Comparison of ENCODE assay signal across 15 cellular contexts in the genomic region with DNA sequence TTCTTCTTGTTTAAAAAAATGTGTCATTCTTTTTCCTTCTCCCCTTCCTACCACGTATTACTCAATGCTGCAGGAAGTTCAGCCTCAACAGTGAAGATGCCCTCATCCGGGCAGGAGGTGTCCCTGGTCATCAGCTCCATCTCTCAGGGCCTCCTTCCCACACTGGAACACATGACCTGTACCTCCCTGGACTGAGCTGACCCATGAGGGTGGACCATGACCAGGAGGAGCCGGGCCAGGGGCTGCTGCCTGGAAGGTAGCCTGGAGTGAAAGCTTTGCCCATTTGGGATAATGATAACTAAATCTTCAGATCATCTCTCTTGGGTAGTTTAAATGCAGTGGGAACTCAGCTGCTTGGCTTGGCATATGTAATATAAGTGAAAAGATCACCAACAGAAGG.
DNase-seq lines count a peak whose midpoint lies in the region; ATAC-seq, FAIRE-seq and TF ChIP-seq lines count a peak whose summit lies in the region.
"Had no signal": no experiment of that assay in that cellular context is flagged by ENCODE, and none has a peak within 500 bp of the region (broad histone marks: within the 10 kb centered on the region; RNA-seq: fewer than 3 reads in every experiment).

No MANE protein-coding gene starts in this region.

- no peaks in the 10 kb centered on the region for H3K9me2 ChIP-seq in GM23248 (ENCODE audit: insufficient read depth)

- POLR2A ChIA-PET in H1 (lab: Charles Lee; ENCODE audit: partially characterized antibody) = no interaction called here
- POLR2A ChIA-PET in WTC11 (lab: Charles Lee) = no interaction called here

- no peak for FAIRE-seq in H1 (lab: Jason Lieb, UNC)

- no peak overlapping the region for H3K4me3 Mint-ChIP-seq in WTC11
- H3K4me3 Mint-ChIP-seq: CD4-positive, alpha-beta T cell; IgD-negative memory B cell had no signal

- peaks cover 7% of the 10 kb centered on the region for H3K9me3 Mint-ChIP-seq in WTC11
- H3K9me3 Mint-ChIP-seq: CD4-positive, alpha-beta T cell had no signal

- CTCF ChIA-PET in H1 (lab: Charles Lee; ENCODE audit: partially characterized antibody) (interaction anchor here (0.8 to 1.8 kb wide), 4 partner anchors 8 to 470 kb away, joined by 3 read pairs; no protein-coding TSS in a partner anchor), WTC11 (lab: Charles Lee) (interaction anchor here (1.1 kb wide), 1 partner anchor 95 kb away, joined by 5 read pairs; no protein-coding TSS in a partner anchor)

- no peak overlapping the region for H4K91ac ChIP-seq in H1 (replicated peaks; ENCODE audit: insufficient read length, low read length)

- 0 out of 2 replicates have a peak overlapping the region, but pooled peaks have one; percentile 3 for H2BK20ac ChIP-seq in H1 (ENCODE audit: low read length)

- no peak overlapping the region for H2BK12ac ChIP-seq in H1 (ENCODE audit: low read depth, low read length)

- H3K36me3 ChIP-seq in BLaER1 treated with 17β-estradiol and CSF1 and Interleukin-3, amounts not matched to agents 10 nM and 100 nM = no peaks in the 10 kb centered on the region
- H3K36me3 ChIP-seq in GM23248 (ENCODE audit: low read depth) = no peaks in the 10 kb centered on the region
- H3K36me3 ChIP-seq in H1 (ENCODE audit: control insufficient read depth in 2 of 4, insufficient read depth in 4 of 4, low read length in 3 of 4) = no peaks in the 10 kb centered on the region

- H3K27me3 Mint-ChIP-seq in WTC11 (ENCODE audit: low read depth) = no peaks in the 10 kb centered on the region; the same call in none of the 2 replicates

- peak overlapping the region in 6 of 11 experiments; percentile 6 to 97 (median 74); a peak in 10 of 22 replicates for H3K27ac ChIP-seq in BLaER1 treated with 17β-estradiol and CSF1 and Interleukin-3, amounts not matched to agents 10 nM and 100 nM
- no peak overlapping the region for H3K27ac ChIP-seq in GM23248
- no peak overlapping the region for H3K27ac ChIP-seq in H1 (ENCODE audit: low read depth, low read length)

- H2BK120ac ChIP-seq in H1 (replicated peaks; ENCODE audit: low read depth, low read length) = no peak overlapping the region

- TF ChIP-seq CTCF in H1 (IDR thresholded peaks at IDR 0.05; ENCODE audit: control extremely low read depth in 1 of 3, insufficient read depth in 1 of 3, low read depth in 1 of 3, low read length in 3 of 3) = no peak
- TF ChIP-seq CTCF in WTC11 (IDR thresholded peaks at IDR 0.05) = no peak

- no peak overlapping the region for H3K18ac ChIP-seq in H1 (ENCODE audit: extremely low read depth, low read length)

- peak overlapping the region in 9 of 11 experiments; percentile 71 to 96 (median 90); a peak in 19 of 22 replicates for H3K4me2 ChIP-seq in BLaER1 treated with 17β-estradiol and CSF1 and Interleukin-3, amounts not matched to agents 10 nM and 100 nM
- H3K4me2 ChIP-seq in GM23248 (ENCODE audit: unreplicated experiment) (no peak overlapping the region), H1 (ENCODE audit: insufficient read depth in 1 of 2, low read depth in 2 of 2, low read length in 2 of 2) (no peak overlapping the region)

- no peak for ATAC-seq in GM19035 (IDR thresholded peaks at IDR 0.05; ENCODE audit: unreplicated experiment)
- ATAC-seq in WTC11 = no peak

- 0 out of 22 replicates have a peak overlapping the region, but pooled peaks of 1 of the 11 experiments have one; percentile 8 for H3K9ac ChIP-seq in BLaER1 treated with 17β-estradiol and CSF1 and Interleukin-3, amounts not matched to agents 10 nM and 100 nM
- H3K9ac ChIP-seq in GM23248 (no peak overlapping the region), H1 (replicated peaks in 1 of 4; ENCODE audit: extremely low read depth in 1 of 4, low read depth in 3 of 4, low read length in 3 of 4) (no peak overlapping the region)

- H3K36me3 Mint-ChIP-seq in WTC11 = no peaks in the 10 kb centered on the region
- H3K36me3 Mint-ChIP-seq: IgD-negative memory B cell had no signal

- no peak overlapping the region for H2AK5ac ChIP-seq in H1 (ENCODE audit: low read depth, low read length)

- H3F3A ChIP-seq in GM23248 (ENCODE audit: insufficient read depth) = peaks cover 14% of the 10 kb centered on the region

- H3K4ac ChIP-seq in H1 (replicated peaks; ENCODE audit: insufficient read length, low read depth, low read length) = no peak overlapping the region

- H3K27ac Mint-ChIP-seq in WTC11 = no peak overlapping the region
- H3K27ac Mint-ChIP-seq: CD4-positive, alpha-beta T cell had no signal

- H4K5ac ChIP-seq in H1 (ENCODE audit: insufficient read length, low read depth, low read length) = no peak overlapping the region

- peaks cover 0 to 18% (median 0%) of the 10 kb centered on the region in 11 experiments; a peak in 5 of 22 replicates for H3K27me3 ChIP-seq in BLaER1 treated with 17β-estradiol and CSF1 and Interleukin-3, amounts not matched to agents 10 nM and 100 nM
- H3K27me3 ChIP-seq in GM23248 (replicated peaks; ENCODE audit: insufficient read depth) (no peaks in the 10 kb centered on the region), H1 (replicated peaks in 1 of 4; ENCODE audit: control insufficient read depth in 3 of 4, extremely low read depth in 1 of 4, insufficient read depth in 3 of 4, low read length in 3 of 4) (no peaks in the 10 kb centered on the region; a peak in 1 of 7 replicates)

- no peak for TF ChIP-seq EP300 in H1 (IDR thresholded peaks at IDR 0.05; ENCODE audit: borderline replicate concordance in 1 of 2, low read depth in 2 of 2, low read length in 2 of 2)

- no peak overlapping the region; the same call in 1 of the 2 replicates for H4K8ac ChIP-seq in H1 (ENCODE audit: extremely low read depth, insufficient read depth, low read length)

- no peak overlapping the region for H2AFZ ChIP-seq in GM23248
- H2AFZ ChIP-seq in H1 (ENCODE audit: low read length) = no peak overlapping the region

- no peaks in the 10 kb centered on the region for H3K79me2 ChIP-seq in GM23248 (ENCODE audit: insufficient read depth)
- no peaks in the 10 kb centered on the region for H3K79me2 ChIP-seq in H1 (ENCODE audit: control insufficient read depth in 1 of 2, insufficient read depth in 2 of 2, low read length in 2 of 2)

- TF ChIP-seq RAD21 in H1 (IDR thresholded peaks at IDR 0.05 in 1 of 2, conservative IDR thresholded peaks at IDR 0.05 in 1 of 2; ENCODE audit: low read depth in 2 of 2, low read length in 2 of 2) = no peak

- in situ Hi-C loops in GM23248 (cut with MboI) = no loop called here

- H3K56ac ChIP-seq in H1 (replicated peaks; ENCODE audit: insufficient read length, low read depth, low read length) = no peak overlapping the region

- H3K4me3 ChIP-seq in BLaER1 treated with 17β-estradiol and CSF1 and Interleukin-3, amounts not matched to agents 10 nM and 100 nM = peak overlapping the region in 1 of 10 experiments; percentile 23; a peak in 1 of 20 replicates
- H3K4me3 ChIP-seq in GM23248 (no peak overlapping the region), H1 (ENCODE audit: extremely low read depth in 1 of 4, insufficient read depth in 2 of 4, low read depth in 3 of 4, low read length in 4 of 4) (no peak overlapping the region)

- no peak overlapping the region for H2BK15ac ChIP-seq in H1 (ENCODE audit: low read length)

- intact Hi-C loops in posterior vena cava (cut with DNase I) = no loop called here

- no peak overlapping the region for H2BK5ac ChIP-seq in H1 (ENCODE audit: low read depth, low read length)

- H3K4me1 ChIP-seq in BLaER1 treated with 17β-estradiol and CSF1 and Interleukin-3, amounts not matched to agents 10 nM and 100 nM = peaks cover 28 to 70% (median 58%) of the 10 kb centered on the region in 10 experiments
- peaks cover 14% of the 10 kb centered on the region for H3K4me1 ChIP-seq in GM23248 (ENCODE audit: insufficient read depth)
- peaks cover 0 to 7% (median 6%) of the 10 kb centered on the region in 4 experiments; a peak in 3 of 7 replicates for H3K4me1 ChIP-seq in H1 (replicated peaks in 1 of 4; ENCODE audit: control insufficient read depth in 3 of 4, insufficient read depth in 4 of 4, low read length in 3 of 4)

- peaks cover 23% of the 10 kb centered on the region for H3K4me1 Mint-ChIP-seq in WTC11
- H3K4me1 Mint-ChIP-seq: IgD-negative memory B cell had no signal

- H3K14ac ChIP-seq in H1 (ENCODE audit: insufficient read length) = no peak overlapping the region

- H3K9me3 ChIP-seq in BLaER1 treated with 17β-estradiol and CSF1 and Interleukin-3, amounts not matched to agents 10 nM and 100 nM (replicated peaks in 1 of 11) = peaks cover 0 to 10% (median 0%) of the 10 kb centered on the region in 11 experiments; a peak in 3 of 22 replicates
- H3K9me3 ChIP-seq in GM23248 (ENCODE audit: low read depth) (no peaks in the 10 kb centered on the region), H1 (ENCODE audit: insufficient read depth in 2 of 2, low read depth in 1 of 2, low read length in 1 of 2) (no peaks in the 10 kb centered on the region)

- H3K23ac ChIP-seq in H1 (ENCODE audit: insufficient read length) = no peak overlapping the region

- H3K79me1 ChIP-seq in H1 (ENCODE audit: low read depth, low read length) = no peaks in the 10 kb centered on the region

- H3K23me2 ChIP-seq in H1 (ENCODE audit: low read depth, low read length) = no peaks in the 10 kb centered on the region

- DNase-seq in GM23248 (peak; percentile 47), H1 (ENCODE audit: low read depth in 1 of 2, low spot score in 2 of 2) (no peak), posterior vena cava (ENCODE audit: low spot score) (peak; percentile 56), WTC11 (ENCODE audit: low spot score) (no peak), NCI-H2196 (lab: John Stamatoyannopoulos, UW; ENCODE audit: unreplicated experiment) (no peak)
- DNase-seq: 8988T; C1 segment of cervical spinal cord; CD4-positive, alpha-beta T cell; DMS79; EL; GDM1; H7 had no signal

- no peak for TF ChIP-seq POLR2A in H1 (IDR thresholded peaks at IDR 0.05; ENCODE audit: control extremely low read depth in 1 of 2, low read depth in 2 of 2, low read length in 2 of 2)

- WGBS in GM23248 (ENCODE audit: low coverage in 1 of 2, low lambda C conversion rate in 2 of 2, missing lambda C conversion rate in 2 of 2), 2 experiments = 12 to 14% methylated on average over 3 of the region's 3 CpGs
- WGBS in H1 (ENCODE audit: extremely low coverage in 1 of 2, insufficient coverage in 1 of 2, insufficient read length in 1 of 2, insufficient replicate concordance in 2 of 2, low coverage in 1 of 2, low lambda C conversion rate in 2 of 2, missing lambda C conversion rate in 1 of 2), 2 experiments = 84% methylated on average over 3 of the region's 3 CpGs; no CpG with 5 or more reads in 1 of the 2 experiments

- no peaks in the 10 kb centered on the region for H4K20me1 ChIP-seq in BLaER1 treated with 17β-estradiol and CSF1 and Interleukin-3, amounts not matched to agents 10 nM and 100 nM
- H4K20me1 ChIP-seq in GM23248 (ENCODE audit: insufficient read depth) (no peaks in the 10 kb centered on the region), H1 (replicated peaks in 1 of 2; ENCODE audit: control insufficient read depth in 1 of 2, insufficient read depth in 2 of 2, low read length in 2 of 2) (no peaks in the 10 kb centered on the region)

TF ChIP-seq in H1, 55 proteins besides CTCF, POLR2A, EP300 and RAD21 (continues in another document):
- TF ChIP-seq TEAD4 (IDR thresholded peaks at IDR 0.05; ENCODE audit: low read depth, low read length) (no peak), BRCA1 (IDR thresholded peaks at IDR 0.05; ENCODE audit: low read depth, low read length) (no peak)

TF ChIP-seq in WTC11, 78 proteins besides CTCF, POLR2A, EP300 and RAD21 (continues in another document):
- TF ChIP-seq NR1H2 (CRISPR knock-in tag; IDR thresholded peaks at IDR 0.05) (no peak), NFYB (CRISPR knock-in tag; conservative IDR thresholded peaks at IDR 0.05; ENCODE audit: low read depth) (no peak)

Comparison
In these comparisons a context has a peak if more than half of its experiments do, and no peak if none do; other contexts are left out.
1. H3K27ac ChIP-seq: peak in BLaER1 treated with 17β-estradiol and CSF1 and Interleukin-3, amounts not matched to agents 10 nM and 100 nM (6 of 11); none in GM23248 (single experiment) and H1 (single experiment).
2. H3K4me2 ChIP-seq: peak in BLaER1 treated with 17β-estradiol and CSF1 and Interleukin-3, amounts not matched to agents 10 nM and 100 nM (9 of 11); none in GM23248 (single experiment) and H1 (0 of 2).
3. DNase-seq: peak in GM23248 (single experiment) and posterior vena cava (single experiment); none in H1 (0 of 2), WTC11 (single experiment) and NCI-H2196 (single experiment).